Comparison of ENCODE assay signal across 14 cellular contexts in genomic region chr6:37507690-37508421, GRCh38. TPM values are rescaled to one million over a fixed set of nuclear protein-coding genes. Genes with fewer than 3 reads are reported as not detected.
DNase-seq lines count a peak whose midpoint lies in the region; ATAC-seq and TF ChIP-seq lines count a peak whose summit lies in the region.
"Had no signal": no experiment of that assay in that cellular context is flagged by ENCODE, and none has a peak within 500 bp of the region (broad histone marks: within the 10 kb centered on the region; RNA-seq: fewer than 3 reads in every experiment).

No MANE protein-coding gene starts in this region.

- peaks cover 71% of the 10 kb centered on the region for H3K4me1 Mint-ChIP-seq in activated T-cell treated with anti-CD3 and anti-CD28 coated beads, Interleukin-2, amount 50 U/mL, for 24 hours (ENCODE audit: low read depth)
- H3K4me1 Mint-ChIP-seq in activated naive CD4-positive, alpha-beta T cell treated with anti-CD3 and anti-CD28 coated beads, Interleukin-2, amount 10 ng/mL, durations not matched to agents 7 days and 5 days = peaks cover 35% of the 10 kb centered on the region
- peaks cover 54% of the 10 kb centered on the region for H3K4me1 Mint-ChIP-seq in stimulated activated effector memory CD8-positive, alpha-beta T cell treated with anti-CD3 and anti-CD28 coated beads, Interleukin-12 subunit alpha, Interleukin-12 subunit beta, amount 100 ng/mL, for 72 hours

- peak; percentile 76 for ATAC-seq in stimulated activated effector memory CD8-positive, alpha-beta T cell treated with anti-CD3 and anti-CD28 coated beads, Interleukin-12 subunit alpha, Interleukin-12 subunit beta, amount 100 ng/mL, for 72 hours
- no peak for ATAC-seq in HG02973 (IDR thresholded peaks at IDR 0.05; ENCODE audit: unreplicated experiment)
- ATAC-seq: pancreas had no signal

- peak overlapping the region; percentile 18 for H3K27ac Mint-ChIP-seq in activated T-cell treated with anti-CD3 and anti-CD28 coated beads, Interleukin-2, amount 50 U/mL, for 24 hours
- peak overlapping the region; percentile 71 for H3K27ac Mint-ChIP-seq in activated naive CD4-positive, alpha-beta T cell treated with anti-CD3 and anti-CD28 coated beads, Interleukin-2, amount 10 ng/mL, durations not matched to agents 7 days and 5 days
- peak overlapping the region; percentile 71 for H3K27ac Mint-ChIP-seq in stimulated activated effector memory CD8-positive, alpha-beta T cell treated with anti-CD3 and anti-CD28 coated beads, Interleukin-12 subunit alpha, Interleukin-12 subunit beta, amount 100 ng/mL, for 72 hours

- intact Hi-C loops in ascending aorta (cut with DNase I) = no loop called here

- H3K4me3 Mint-ChIP-seq in activated T-cell treated with anti-CD3 and anti-CD28 coated beads, Interleukin-2, amount 50 U/mL, for 24 hours = no peak overlapping the region
- H3K4me3 Mint-ChIP-seq in activated naive CD4-positive, alpha-beta T cell treated with anti-CD3 and anti-CD28 coated beads, Interleukin-2, amount 10 ng/mL, durations not matched to agents 7 days and 5 days = no peak overlapping the region
- H3K4me3 Mint-ChIP-seq in stimulated activated effector memory CD8-positive, alpha-beta T cell treated with anti-CD3 and anti-CD28 coated beads, Interleukin-12 subunit alpha, Interleukin-12 subunit beta, amount 100 ng/mL, for 72 hours = no peak overlapping the region
- H3K4me3 Mint-ChIP-seq: IgD-negative memory B cell had no signal

- no peak overlapping the region for H3K27ac ChIP-seq in ascending aorta
- H3K27ac ChIP-seq: pancreas had no signal

- H3K4me1 ChIP-seq in ascending aorta = no peaks in the 10 kb centered on the region
- H3K4me1 ChIP-seq: pancreas had no signal

- no peaks in the 10 kb centered on the region for H3K9me3 ChIP-seq in ascending aorta
- H3K9me3 ChIP-seq: pancreas had no signal

- CTCF ChIA-PET in activated naive CD4-positive, alpha-beta T cell treated with anti-CD3 and anti-CD28 coated beads, Interleukin-2, amount 10 ng/mL, durations not matched to agents 7 days and 5 days (lab: Charles Lee) = interaction anchor here (0.9 to 1.7 kb wide), 2 partner anchors 9 to 59 kb away, joined by 3 to 6 read pairs; no protein-coding TSS in a partner anchor

- no peaks in the 10 kb centered on the region for H3K27me3 ChIP-seq in ascending aorta
- H3K27me3 ChIP-seq: pancreas had no signal

- no peak overlapping the region for H3K4me3 ChIP-seq in ascending aorta
- H3K4me3 ChIP-seq: pancreas had no signal

- no peaks in the 10 kb centered on the region for H3K36me3 Mint-ChIP-seq in activated T-cell treated with anti-CD3 and anti-CD28 coated beads, Interleukin-2, amount 50 U/mL, for 24 hours (ENCODE audit: low read depth)
- peaks cover 2% of the 10 kb centered on the region for H3K36me3 Mint-ChIP-seq in activated naive CD4-positive, alpha-beta T cell treated with anti-CD3 and anti-CD28 coated beads, Interleukin-2, amount 10 ng/mL, durations not matched to agents 7 days and 5 days
- H3K36me3 Mint-ChIP-seq in stimulated activated effector memory CD8-positive, alpha-beta T cell treated with anti-CD3 and anti-CD28 coated beads, Interleukin-12 subunit alpha, Interleukin-12 subunit beta, amount 100 ng/mL, for 72 hours = peaks cover 2% of the 10 kb centered on the region
- H3K36me3 Mint-ChIP-seq: IgD-negative memory B cell had no signal

- DNase-seq in activated T-cell treated with anti-CD3 and anti-CD28 coated beads, Interleukin-2, amount 50 U/mL, for 24 hours = peak; percentile 44
- DNase-seq in activated T-cell treated with anti-CD3 and anti-CD28 coated beads for 4 hours (no peak), NCI-H146 treated with DMSO at 0.1 percent for 48 hours (lab: John Stamatoyannopoulos, UW; ENCODE audit: unreplicated experiment) (peak; percentile 28), ascending aorta (ENCODE audit: low spot score in 2 of 2) (no peak), DMS153 (lab: John Stamatoyannopoulos, UW) (no peak)
- DNase-seq in activated naive CD4-positive, alpha-beta T cell treated with anti-CD3 and anti-CD28 coated beads, Interleukin-2, amount 10 ng/mL, durations not matched to agents 7 days and 5 days = peak; percentile 60
- no peak for DNase-seq in stimulated activated effector memory CD8-positive, alpha-beta T cell treated with anti-CD3 and anti-CD28 coated beads, Interleukin-12 subunit alpha, Interleukin-12 subunit beta, amount 100 ng/mL, for 72 hours (ENCODE audit: low spot score in 2 of 2)
- DNase-seq: EL, mammary epithelial cell, NCI-H2081, pancreas, T1000 had no signal

- H3K27me3 Mint-ChIP-seq in activated T-cell treated with anti-CD3 and anti-CD28 coated beads, Interleukin-2, amount 50 U/mL, for 24 hours = no peaks in the 10 kb centered on the region
- peaks cover 14% of the 10 kb centered on the region for H3K27me3 Mint-ChIP-seq in activated naive CD4-positive, alpha-beta T cell treated with anti-CD3 and anti-CD28 coated beads, Interleukin-2, amount 10 ng/mL, durations not matched to agents 7 days and 5 days
- H3K27me3 Mint-ChIP-seq: IgD-negative memory B cell had no signal

- H3K36me3 ChIP-seq in ascending aorta = no peaks in the 10 kb centered on the region
- H3K36me3 ChIP-seq: pancreas had no signal

- H3K9me3 Mint-ChIP-seq in activated T-cell treated with anti-CD3 and anti-CD28 coated beads, Interleukin-2, amount 50 U/mL, for 24 hours = no peaks in the 10 kb centered on the region
- H3K9me3 Mint-ChIP-seq in activated naive CD4-positive, alpha-beta T cell treated with anti-CD3 and anti-CD28 coated beads, Interleukin-2, amount 10 ng/mL, durations not matched to agents 7 days and 5 days = no peaks in the 10 kb centered on the region
- H3K9me3 Mint-ChIP-seq in stimulated activated effector memory CD8-positive, alpha-beta T cell treated with anti-CD3 and anti-CD28 coated beads, Interleukin-12 subunit alpha, Interleukin-12 subunit beta, amount 100 ng/mL, for 72 hours = peaks cover 2% of the 10 kb centered on the region
- H3K9me3 Mint-ChIP-seq: IgD-negative memory B cell had no signal

- no peak for TF ChIP-seq CTCF in ascending aorta (IDR thresholded peaks at IDR 0.05)

RNA-seq across cellular contexts. Expression of gene CCDC167, which starts 8.2 kb away (rescaled TPM):
- total RNA-seq in ascending aorta = 28.4 TPM

Comparison
In these comparisons a context has a peak if more than half of its experiments do, and no peak if none do; other contexts are left out.
1. DNase-seq: peak in activated T-cell treated with anti-CD3 and anti-CD28 coated beads, Interleukin-2, amount 50 U/mL, for 24 hours (single experiment), NCI-H146 treated with DMSO at 0.1 percent for 48 hours (single experiment) and activated naive CD4-positive, alpha-beta T cell treated with anti-CD3 and anti-CD28 coated beads, Interleukin-2, amount 10 ng/mL, durations not matched to agents 7 days and 5 days (single experiment); none in activated T-cell treated with anti-CD3 and anti-CD28 coated beads for 4 hours (single experiment), stimulated activated effector memory CD8-positive, alpha-beta T cell treated with anti-CD3 and anti-CD28 coated beads, Interleukin-12 subunit alpha, Interleukin-12 subunit beta, amount 100 ng/mL, for 72 hours (0 of 2), ascending aorta (0 of 2) and DMS153 (single experiment).
2. H3K27ac Mint-ChIP-seq: peak in every context shown above with its lines; median percentile 71 in activated naive CD4-positive, alpha-beta T cell treated with anti-CD3 and anti-CD28 coated beads, Interleukin-2, amount 10 ng/mL, durations not matched to agents 7 days and 5 days; 71 in stimulated activated effector memory CD8-positive, alpha-beta T cell treated with anti-CD3 and anti-CD28 coated beads, Interleukin-12 subunit alpha, Interleukin-12 subunit beta, amount 100 ng/mL, for 72 hours; 18 in activated T-cell treated with anti-CD3 and anti-CD28 coated beads, Interleukin-2, amount 50 U/mL, for 24 hours.